1 cellular context compared by ENCODE assay signal in genomic region chr12:124384299-124384894, GRCh38.
TF ChIP-seq lines count a peak whose summit lies in the region.

No MANE protein-coding gene starts in this region.

TF ChIP-seq in K562, 482 proteins besides CTCF, POLR2A, EP300 and RAD21 (continued from another document):
- 0 out of 2 replicates have a peak, but pooled peaks have one; percentile 26 for TF ChIP-seq POLR2G (IDR thresholded peaks at IDR 0.05; ENCODE audit: low read depth, low read length)
